Comparison of ENCODE assay signal across 1 cellular context in genomic region chr17:65634533-65634932, GRCh38.
TF ChIP-seq lines count a peak whose summit lies in the region.

No MANE protein-coding gene starts in this region.

TF ChIP-seq in GM23338, 12 proteins besides CTCF, POLR2A, EP300 and RAD21 (continued from another document):
- TF ChIP-seq, protein P1, sequence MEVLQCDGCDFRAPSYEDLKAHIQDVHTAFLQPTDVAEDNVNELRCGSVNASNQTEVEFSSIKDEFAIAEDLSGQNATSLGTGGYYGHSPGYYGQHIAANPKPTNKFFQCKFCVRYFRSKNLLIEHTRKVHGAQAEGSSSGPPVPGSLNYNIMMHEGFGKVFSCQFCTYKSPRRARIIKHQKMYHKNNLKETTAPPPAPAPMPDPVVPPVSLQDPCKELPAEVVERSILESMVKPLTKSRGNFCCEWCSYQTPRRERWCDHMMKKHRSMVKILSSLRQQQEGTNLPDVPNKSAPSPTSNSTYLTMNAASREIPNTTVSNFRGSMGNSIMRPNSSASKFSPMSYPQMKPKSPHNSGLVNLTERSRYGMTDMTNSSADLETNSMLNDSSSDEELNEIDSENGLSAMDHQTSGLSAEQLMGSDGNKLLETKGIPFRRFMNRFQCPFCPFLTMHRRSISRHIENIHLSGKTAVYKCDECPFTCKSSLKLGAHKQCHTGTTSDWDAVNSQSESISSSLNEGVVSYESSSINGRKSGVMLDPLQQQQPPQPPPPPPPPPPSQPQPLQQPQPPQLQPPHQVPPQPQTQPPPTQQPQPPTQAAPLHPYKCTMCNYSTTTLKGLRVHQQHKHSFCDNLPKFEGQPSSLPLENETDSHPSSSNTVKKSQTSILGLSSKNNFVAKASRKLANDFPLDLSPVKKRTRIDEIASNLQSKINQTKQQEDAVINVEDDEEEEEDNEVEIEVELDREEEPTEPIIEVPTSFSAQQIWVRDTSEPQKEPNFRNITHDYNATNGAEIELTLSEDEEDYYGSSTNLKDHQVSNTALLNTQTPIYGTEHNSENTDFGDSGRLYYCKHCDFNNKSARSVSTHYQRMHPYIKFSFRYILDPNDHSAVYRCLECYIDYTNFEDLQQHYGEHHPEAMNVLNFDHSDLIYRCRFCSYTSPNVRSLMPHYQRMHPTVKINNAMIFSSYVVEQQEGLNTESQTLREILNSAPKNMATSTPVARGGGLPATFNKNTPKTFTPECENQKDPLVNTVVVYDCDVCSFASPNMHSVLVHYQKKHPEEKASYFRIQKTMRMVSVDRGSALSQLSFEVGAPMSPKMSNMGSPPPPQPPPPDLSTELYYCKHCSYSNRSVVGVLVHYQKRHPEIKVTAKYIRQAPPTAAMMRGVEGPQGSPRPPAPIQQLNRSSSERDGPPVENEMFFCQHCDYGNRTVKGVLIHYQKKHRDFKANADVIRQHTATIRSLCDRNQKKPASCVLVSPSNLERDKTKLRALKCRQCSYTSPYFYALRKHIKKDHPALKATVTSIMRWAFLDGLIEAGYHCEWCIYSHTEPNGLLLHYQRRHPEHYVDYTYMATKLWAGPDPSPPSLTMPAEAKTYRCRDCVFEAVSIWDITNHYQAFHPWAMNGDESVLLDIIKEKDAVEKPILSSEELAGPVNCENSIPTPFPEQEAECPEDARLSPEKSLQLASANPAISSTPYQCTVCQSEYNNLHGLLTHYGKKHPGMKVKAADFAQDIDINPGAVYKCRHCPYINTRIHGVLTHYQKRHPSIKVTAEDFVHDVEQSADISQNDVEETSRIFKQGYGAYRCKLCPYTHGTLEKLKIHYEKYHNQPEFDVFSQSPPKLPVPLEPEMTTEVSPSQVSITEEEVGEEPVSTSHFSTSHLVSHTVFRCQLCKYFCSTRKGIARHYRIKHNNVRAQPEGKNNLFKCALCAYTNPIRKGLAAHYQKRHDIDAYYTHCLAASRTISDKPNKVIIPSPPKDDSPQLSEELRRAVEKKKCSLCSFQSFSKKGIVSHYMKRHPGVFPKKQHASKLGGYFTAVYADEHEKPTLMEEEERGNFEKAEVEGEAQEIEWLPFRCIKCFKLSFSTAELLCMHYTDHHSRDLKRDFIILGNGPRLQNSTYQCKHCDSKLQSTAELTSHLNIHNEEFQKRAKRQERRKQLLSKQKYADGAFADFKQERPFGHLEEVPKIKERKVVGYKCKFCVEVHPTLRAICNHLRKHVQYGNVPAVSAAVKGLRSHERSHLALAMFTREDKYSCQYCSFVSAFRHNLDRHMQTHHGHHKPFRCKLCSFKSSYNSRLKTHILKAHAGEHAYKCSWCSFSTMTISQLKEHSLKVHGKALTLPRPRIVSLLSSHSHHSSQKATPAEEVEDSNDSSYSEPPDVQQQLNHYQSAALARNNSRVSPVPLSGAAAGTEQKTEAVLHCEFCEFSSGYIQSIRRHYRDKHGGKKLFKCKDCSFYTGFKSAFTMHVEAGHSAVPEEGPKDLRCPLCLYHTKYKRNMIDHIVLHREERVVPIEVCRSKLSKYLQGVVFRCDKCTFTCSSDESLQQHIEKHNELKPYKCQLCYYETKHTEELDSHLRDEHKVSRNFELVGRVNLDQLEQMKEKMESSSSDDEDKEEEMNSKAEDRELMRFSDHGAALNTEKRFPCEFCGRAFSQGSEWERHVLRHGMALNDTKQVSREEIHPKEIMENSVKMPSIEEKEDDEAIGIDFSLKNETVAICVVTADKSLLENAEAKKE (CRISPR knock-in tag; IDR thresholded peaks at IDR 0.05) = no peak
- TF ChIP-seq JUNB (IDR thresholded peaks at IDR 0.05; ENCODE audit: unreplicated experiment) = no peak
TF ChIP-seq in GM23338: peak in this region for 0.
